Comparison of ENCODE assay signal across 35 cellular contexts in genomic region chr6:7512320-7512719, GRCh38. TPM values are rescaled to one million over a fixed set of nuclear protein-coding genes. Genes with fewer than 3 reads are reported as not detected.
"Had no signal": no experiment of that assay in that cellular context is flagged by ENCODE, and none has a peak within 500 bp of the region (broad histone marks: within the 10 kb centered on the region; RNA-seq: fewer than 3 reads in every experiment).

No MANE protein-coding gene starts in this region.

- H3K4me2 ChIP-seq: hepatocyte had no signal

- H3K9me3 ChIP-seq: esophagus muscularis mucosa, gastroesophageal sphincter, heart right ventricle had no signal

- H3K4me3 Mint-ChIP-seq: activated B cell treated with CpG ODN at 0.5 μM for 24 hours; activated CD4-positive, alpha-beta memory T cell treated with anti-CD3 and anti-CD28 coated beads for 36 hours; activated CD8-positive, alpha-beta memory T cell treated with anti-CD3 and anti-CD28 coated beads, Interleukin-2, amount 10 ng/mL, durations not matched to agents 7 days and 5 days; activated CD8-positive, alpha-beta T cell treated with anti-CD3 and anti-CD28 coated beads, Interleukin-2, amount 10 ng/mL, durations not matched to agents 7 days and 5 days; activated naive CD4-positive, alpha-beta T cell treated with anti-CD3 and anti-CD28 coated beads, Interleukin-2, amount 10 ng/mL, durations not matched to agents 7 days and 5 days; activated naive CD8-positive, alpha-beta T cell treated with anti-CD3 and anti-CD28 coated beads, Interleukin-2, amount 10 ng/mL, durations not matched to agents 7 days and 5 days; activated T-helper 1 cell treated with anti-CD3 and anti-CD28 coated beads, Interleukin-12 subunit alpha, Interleukin-12 subunit beta, Interleukin-2, Interleukin-4 antibody, amounts not matched to agents 30 ng/mL and 10 ng/mL and 1 ng/mL, durations not matched to agents 14 hours and 24 hours and 36 hours; central memory CD8-positive, alpha-beta T cell; dendritic cell treated with granulocyte-macrophage colony-stimulating factor and Interleukin-4, amounts not matched to agents 40 ng/mL and 50 ng/mL, for 4 days; endodermal cell; T-helper 17 cell; T-helper 2 cell treated with Interferon-gamma antibody and Interleukin-4, amounts not matched to agents 5 μg/mL and 100 μg/mL, for 36 hours had no signal

- H3K36me3 ChIP-seq: brain microvascular endothelial cell, esophagus muscularis mucosa, gastroesophageal sphincter, heart right ventricle, WERI-Rb-1 had no signal

- H3K27ac ChIP-seq: brain microvascular endothelial cell, coronary artery, dorsolateral prefrontal cortex, esophagus muscularis mucosa, gastroesophageal sphincter, heart right ventricle, hepatocyte, WERI-Rb-1 had no signal

- H3K27me3 ChIP-seq: brain microvascular endothelial cell, hepatocyte had no signal

- H3K36me3 Mint-ChIP-seq: activated CD4-positive, alpha-beta memory T cell treated with anti-CD3 and anti-CD28 coated beads for 36 hours; activated CD8-positive, alpha-beta memory T cell treated with anti-CD3 and anti-CD28 coated beads, Interleukin-2, amount 10 ng/mL, durations not matched to agents 7 days and 5 days; activated naive CD4-positive, alpha-beta T cell treated with anti-CD3 and anti-CD28 coated beads, Interleukin-2, amount 10 ng/mL, durations not matched to agents 7 days and 5 days; activated naive CD4-positive, alpha-beta T cell treated with anti-CD3 and anti-CD28 coated beads, Interleukin-2, amount 50 U/mL, for 72 hours; activated naive CD8-positive, alpha-beta T cell treated with anti-CD3 and anti-CD28 coated beads, Interleukin-2, amount 10 ng/mL, durations not matched to agents 7 days and 5 days had no signal

- H3K27ac Mint-ChIP-seq: activated B cell treated with CpG ODN at 0.5 μM for 24 hours; activated CD4-positive, alpha-beta memory T cell treated with anti-CD3 and anti-CD28 coated beads for 36 hours; activated CD8-positive, alpha-beta memory T cell treated with anti-CD3 and anti-CD28 coated beads, Interleukin-2, amount 10 ng/mL, durations not matched to agents 7 days and 5 days; activated CD8-positive, alpha-beta T cell treated with anti-CD3 and anti-CD28 coated beads, Interleukin-2, amount 10 ng/mL, durations not matched to agents 7 days and 5 days; activated naive CD4-positive, alpha-beta T cell treated with anti-CD3 and anti-CD28 coated beads, Interleukin-2, amount 10 ng/mL, durations not matched to agents 7 days and 5 days; activated naive CD8-positive, alpha-beta T cell treated with anti-CD3 and anti-CD28 coated beads, Interleukin-2, amount 10 ng/mL, durations not matched to agents 7 days and 5 days; activated T-helper 1 cell treated with anti-CD3 and anti-CD28 coated beads, Interleukin-12 subunit alpha, Interleukin-12 subunit beta, Interleukin-2, Interleukin-4 antibody, amounts not matched to agents 30 ng/mL and 10 ng/mL and 1 ng/mL, durations not matched to agents 14 hours and 24 hours and 36 hours; activated T-helper 2 cell treated with anti-CD3 and anti-CD28 coated beads, Interferon-gamma antibody, Interleukin-2, Interleukin-4, amounts not matched to agents 10 μg/mL and 5 μg/mL and 100 μg/mL, durations not matched to agents 14 hours and 24 hours and 36 hours; dendritic cell treated with granulocyte-macrophage colony-stimulating factor and Interleukin-4, amounts not matched to agents 40 ng/mL and 50 ng/mL, for 4 days; endodermal cell; T-helper 17 cell; T-helper 2 cell treated with Interferon-gamma antibody and Interleukin-4, amounts not matched to agents 5 μg/mL and 100 μg/mL, for 36 hours had no signal

- H3K9me3 Mint-ChIP-seq: activated B cell treated with CpG ODN at 0.5 μM for 24 hours; activated CD4-positive, alpha-beta memory T cell treated with anti-CD3 and anti-CD28 coated beads for 36 hours; activated naive CD4-positive, alpha-beta T cell treated with anti-CD3 and anti-CD28 coated beads, Interleukin-2, amount 10 ng/mL, durations not matched to agents 7 days and 5 days; activated naive CD4-positive, alpha-beta T cell treated with anti-CD3 and anti-CD28 coated beads, Interleukin-2, amount 50 U/mL, for 72 hours; activated naive CD8-positive, alpha-beta T cell treated with anti-CD3 and anti-CD28 coated beads, Interleukin-2, amount 10 ng/mL, durations not matched to agents 7 days and 5 days; activated T-helper 1 cell treated with anti-CD3 and anti-CD28 coated beads, Interleukin-12 subunit alpha, Interleukin-12 subunit beta, Interleukin-2, Interleukin-4 antibody, amounts not matched to agents 30 ng/mL and 10 ng/mL and 1 ng/mL, durations not matched to agents 14 hours and 24 hours and 36 hours; activated T-helper 2 cell treated with anti-CD3 and anti-CD28 coated beads, Interferon-gamma antibody, Interleukin-2, Interleukin-4, amounts not matched to agents 10 μg/mL and 5 μg/mL and 100 μg/mL, durations not matched to agents 14 hours and 24 hours and 36 hours; central memory CD8-positive, alpha-beta T cell; dendritic cell treated with granulocyte-macrophage colony-stimulating factor and Interleukin-4, amounts not matched to agents 40 ng/mL and 50 ng/mL, for 4 days; endodermal cell; T-helper 2 cell treated with Interferon-gamma antibody and Interleukin-4, amounts not matched to agents 5 μg/mL and 100 μg/mL, for 36 hours had no signal

- H3K79me2 ChIP-seq: hepatocyte had no signal

- DNase-seq: activated B cell treated with CpG ODN at 0.5 μM for 24 hours; activated CD4-positive, alpha-beta memory T cell treated with anti-CD3 and anti-CD28 coated beads for 36 hours; activated CD4-positive, alpha-beta T cell treated with anti-CD3 and anti-CD28 coated beads for 48 hours; activated CD8-positive, alpha-beta memory T cell treated with anti-CD3 and anti-CD28 coated beads, Interleukin-2, amount 10 ng/mL, durations not matched to agents 7 days and 5 days; activated CD8-positive, alpha-beta memory T cell treated with anti-CD3 and anti-CD28 coated beads, Interleukin-2, amount 50 U/mL, for 4 hours; activated CD8-positive, alpha-beta T cell treated with anti-CD3 and anti-CD28 coated beads, Interleukin-2, amount 10 ng/mL, durations not matched to agents 7 days and 5 days; activated gamma-delta T cell; activated naive CD4-positive, alpha-beta T cell; activated naive CD4-positive, alpha-beta T cell treated with anti-CD3 and anti-CD28 coated beads, Interleukin-2, amount 10 ng/mL, durations not matched to agents 7 days and 5 days; activated naive CD8-positive, alpha-beta T cell treated with anti-CD3 and anti-CD28 coated beads, Interleukin-2, amount 10 ng/mL, durations not matched to agents 7 days and 5 days; activated T-cell treated with anti-CD3 and anti-CD28 coated beads, Interleukin-2, amount 50 U/mL, for 1 hour; activated T-cell treated with anti-CD3 and anti-CD28 coated beads, Interleukin-2, amount 50 U/mL, for 48 hours; anterior cingulate cortex; brain microvascular endothelial cell; dorsolateral prefrontal cortex; effector memory CD4-positive, alpha-beta T cell; endodermal cell; foreskin melanocyte; heart right ventricle; T-helper 17 cell; T1000; WERI-Rb-1 had no signal

- H3K4me1 ChIP-seq: esophagus muscularis mucosa, gastroesophageal sphincter, heart right ventricle had no signal

- H3K4me1 Mint-ChIP-seq: activated B cell treated with CpG ODN at 0.5 μM for 24 hours; activated CD8-positive, alpha-beta memory T cell treated with anti-CD3 and anti-CD28 coated beads, Interleukin-2, amount 10 ng/mL, durations not matched to agents 7 days and 5 days; activated naive CD4-positive, alpha-beta T cell treated with anti-CD3 and anti-CD28 coated beads, Interleukin-2, amount 10 ng/mL, durations not matched to agents 7 days and 5 days; activated naive CD8-positive, alpha-beta T cell treated with anti-CD3 and anti-CD28 coated beads, Interleukin-2, amount 10 ng/mL, durations not matched to agents 7 days and 5 days; central memory CD8-positive, alpha-beta T cell; T-helper 17 cell had no signal

- H2AFZ ChIP-seq: hepatocyte had no signal

- H3K4me3 ChIP-seq: coronary artery, dorsolateral prefrontal cortex, esophagus muscularis mucosa, gastroesophageal sphincter, heart right ventricle, hepatocyte had no signal

- FAIRE-seq: astrocyte, bronchial epithelial cell had no signal

- ATAC-seq: activated CD4-positive, CD25-positive, alpha-beta regulatory T cell treated with anti-CD3 and anti-CD28 coated beads, Interleukin-2, amount 50 U/mL, for 24 hours; activated CD8-positive, alpha-beta memory T cell treated with anti-CD3 and anti-CD28 coated beads, Interleukin-2, amount 10 ng/mL, durations not matched to agents 7 days and 5 days; activated CD8-positive, alpha-beta T cell treated with anti-CD3 and anti-CD28 coated beads, Interleukin-2, amount 10 ng/mL, durations not matched to agents 7 days and 5 days; activated naive CD4-positive, alpha-beta T cell treated with anti-CD3 and anti-CD28 coated beads, Interleukin-2, amount 50 U/mL, for 72 hours; gastroesophageal sphincter; heart right ventricle; T-helper 17 cell had no signal

RNA-seq across cellular contexts. Expression of gene DSP, which starts 29.2 kb away (rescaled TPM):
- total RNA-seq: activated T-helper 1 cell treated with anti-CD3 and anti-CD28 coated beads, Interleukin-12 subunit alpha, Interleukin-12 subunit beta, Interleukin-2, Interleukin-4 antibody, amounts not matched to agents 30 ng/mL and 10 ng/mL and 1 ng/mL, durations not matched to agents 14 hours and 24 hours and 36 hours had no signal
